1 cellular context compared by ENCODE assay signal in genomic region chr1:10699470-10699835, GRCh38.
TF ChIP-seq lines count a peak whose summit lies in the region.

No MANE protein-coding gene starts in this region.

TF ChIP-seq in WTC11, 78 proteins besides CTCF, POLR2A, EP300 and RAD21 (continued from another document):
- TF ChIP-seq, protein P1, sequence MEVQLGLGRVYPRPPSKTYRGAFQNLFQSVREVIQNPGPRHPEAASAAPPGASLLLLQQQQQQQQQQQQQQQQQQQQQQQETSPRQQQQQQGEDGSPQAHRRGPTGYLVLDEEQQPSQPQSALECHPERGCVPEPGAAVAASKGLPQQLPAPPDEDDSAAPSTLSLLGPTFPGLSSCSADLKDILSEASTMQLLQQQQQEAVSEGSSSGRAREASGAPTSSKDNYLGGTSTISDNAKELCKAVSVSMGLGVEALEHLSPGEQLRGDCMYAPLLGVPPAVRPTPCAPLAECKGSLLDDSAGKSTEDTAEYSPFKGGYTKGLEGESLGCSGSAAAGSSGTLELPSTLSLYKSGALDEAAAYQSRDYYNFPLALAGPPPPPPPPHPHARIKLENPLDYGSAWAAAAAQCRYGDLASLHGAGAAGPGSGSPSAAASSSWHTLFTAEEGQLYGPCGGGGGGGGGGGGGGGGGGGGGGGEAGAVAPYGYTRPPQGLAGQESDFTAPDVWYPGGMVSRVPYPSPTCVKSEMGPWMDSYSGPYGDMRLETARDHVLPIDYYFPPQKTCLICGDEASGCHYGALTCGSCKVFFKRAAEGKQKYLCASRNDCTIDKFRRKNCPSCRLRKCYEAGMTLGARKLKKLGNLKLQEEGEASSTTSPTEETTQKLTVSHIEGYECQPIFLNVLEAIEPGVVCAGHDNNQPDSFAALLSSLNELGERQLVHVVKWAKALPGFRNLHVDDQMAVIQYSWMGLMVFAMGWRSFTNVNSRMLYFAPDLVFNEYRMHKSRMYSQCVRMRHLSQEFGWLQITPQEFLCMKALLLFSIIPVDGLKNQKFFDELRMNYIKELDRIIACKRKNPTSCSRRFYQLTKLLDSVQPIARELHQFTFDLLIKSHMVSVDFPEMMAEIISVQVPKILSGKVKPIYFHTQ (CRISPR knock-in tag; IDR thresholded peaks at IDR 0.05) = no peak
- TF ChIP-seq ZNF121 (CRISPR knock-in tag; IDR thresholded peaks at IDR 0.05) (no peak), ZMAT4 (CRISPR knock-in tag; IDR thresholded peaks at IDR 0.05) (no peak), FOXK1 (CRISPR knock-in tag; IDR thresholded peaks at IDR 0.05) (no peak)
- TF ChIP-seq, protein P2, sequence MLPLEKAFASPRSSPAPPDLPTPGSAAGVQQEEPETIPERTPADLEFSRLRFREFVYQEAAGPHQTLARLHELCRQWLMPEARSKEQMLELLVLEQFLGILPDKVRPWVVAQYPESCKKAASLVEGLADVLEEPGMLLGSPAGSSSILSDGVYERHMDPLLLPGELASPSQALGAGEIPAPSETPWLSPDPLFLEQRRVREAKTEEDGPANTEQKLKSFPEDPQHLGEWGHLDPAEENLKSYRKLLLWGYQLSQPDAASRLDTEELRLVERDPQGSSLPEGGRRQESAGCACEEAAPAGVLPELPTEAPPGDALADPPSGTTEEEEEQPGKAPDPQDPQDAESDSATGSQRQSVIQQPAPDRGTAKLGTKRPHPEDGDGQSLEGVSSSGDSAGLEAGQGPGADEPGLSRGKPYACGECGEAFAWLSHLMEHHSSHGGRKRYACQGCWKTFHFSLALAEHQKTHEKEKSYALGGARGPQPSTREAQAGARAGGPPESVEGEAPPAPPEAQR (CRISPR knock-in tag; IDR thresholded peaks at IDR 0.05) = no peak
